In the genomic region with DNA sequence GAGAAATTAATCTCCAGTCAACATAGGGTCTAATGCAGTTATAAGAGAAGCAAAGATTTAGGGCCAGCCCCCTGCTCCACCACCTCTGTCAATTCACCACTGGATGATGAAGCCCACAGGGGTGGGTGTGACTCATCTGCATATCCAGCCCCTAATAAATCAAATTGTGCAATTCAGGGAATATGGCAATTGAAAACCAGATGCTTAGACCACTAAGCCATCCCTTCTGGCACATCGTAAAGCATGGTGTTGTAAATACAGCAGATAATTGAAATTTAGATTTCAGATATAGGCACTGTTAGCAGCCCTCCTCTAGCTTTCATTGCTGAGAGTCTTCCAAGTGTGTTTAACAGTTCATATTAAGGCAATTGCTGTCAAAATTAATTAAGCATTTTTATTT, we compare ENCODE assay signal across 14 cellular contexts.
"Had no signal": no experiment of that assay in that cellular context is flagged by ENCODE, and none has a peak within 500 bp of the region (broad histone marks: within the 10 kb centered on the region; RNA-seq: fewer than 3 reads in every experiment).

No MANE protein-coding gene starts in this region.

- FAIRE-seq: pancreas had no signal

- DNase-seq: activated CD4-positive, alpha-beta T cell treated with anti-CD3 and anti-CD28 coated beads for 4 hours; activated CD8-positive, alpha-beta memory T cell treated with anti-CD3 and anti-CD28 coated beads, Interleukin-2, amount 50 U/mL, for 48 hours; activated CD8-positive, alpha-beta T cell treated with anti-CD3 and anti-CD28 coated beads, Interleukin-2, amount 10 ng/mL, durations not matched to agents 7 days and 5 days; activated naive CD4-positive, alpha-beta T cell; kidney glomerular epithelial cell; pancreas; stimulated activated CD4-positive, alpha-beta T cell treated with anti-CD3 and anti-CD28 coated beads, Interleukin-15, amount 100 ng/mL, for 24 hours; stimulated activated CD4-positive, alpha-beta T cell treated with anti-CD3 and anti-CD28 coated beads, Interleukin-4, amount 100 ng/mL, for 24 hours; WERI-Rb-1 had no signal

- H3K4me1 ChIP-seq: pancreas had no signal

- H3K4me3 ChIP-seq: cardiac muscle cell, esophagus muscularis mucosa, gastroesophageal sphincter, hepatocyte, pancreas, thoracic aorta had no signal

- H3K27me3 ChIP-seq: cardiac muscle cell, esophagus muscularis mucosa, gastroesophageal sphincter, hepatocyte, pancreas had no signal

- H3K36me3 ChIP-seq: cardiac muscle cell, esophagus muscularis mucosa, gastroesophageal sphincter, pancreas, thoracic aorta, WERI-Rb-1 had no signal

- H2AFZ ChIP-seq: hepatocyte had no signal

- H3K9me3 ChIP-seq: esophagus muscularis mucosa, gastroesophageal sphincter, pancreas, thoracic aorta had no signal

- H3K79me2 ChIP-seq: hepatocyte had no signal

- H3K4me2 ChIP-seq: hepatocyte had no signal

- H3K27ac ChIP-seq: cardiac muscle cell, esophagus muscularis mucosa, gastroesophageal sphincter, hepatocyte, pancreas, thoracic aorta, WERI-Rb-1 had no signal
